Comparison of ENCODE assay signal across 21 cellular contexts in genomic region chr18:14075196-14075595, GRCh38.
"Had no signal": no experiment of that assay in that cellular context is flagged by ENCODE, and none has a peak within 500 bp of the region (broad histone marks: within the 10 kb centered on the region; RNA-seq: fewer than 3 reads in every experiment).

No MANE protein-coding gene starts in this region.

- H3K27me3 ChIP-seq: body of pancreas, sigmoid colon, testis, upper lobe of right lung had no signal

- H3K36me3 ChIP-seq: lower lobe of right lung, upper lobe of right lung had no signal

- H3K27ac Mint-ChIP-seq: activated naive CD4-positive, alpha-beta T cell treated with anti-CD3 and anti-CD28 coated beads, Interleukin-2, amount 50 U/mL, for 72 hours; activated T-cell treated with anti-CD3 and anti-CD28 coated beads, Interleukin-2, amount 50 U/mL, for 72 hours; mesothelial cell of epicardium; WTC11 had no signal

- H3K4me3 ChIP-seq: body of pancreas, lower lobe of right lung, sigmoid colon, testis, upper lobe of right lung had no signal

- DNase-seq: activated CD4-positive, alpha-beta T cell treated with anti-CD3 and anti-CD28 coated beads for 48 hours; activated CD8-positive, alpha-beta memory T cell treated with anti-CD3 and anti-CD28 coated beads, Interleukin-2, amount 50 U/mL, for 48 hours; activated gamma-delta T cell; activated T-cell treated with anti-CD3 and anti-CD28 coated beads, Interleukin-2, amount 50 U/mL, for 72 hours; amniotic stem cell; body of pancreas; central memory CD4-positive, alpha-beta T cell; cortex of kidney; effector CD4-positive, alpha-beta T cell; head of caudate nucleus; left colon; lower lobe of right lung; sigmoid colon; stimulated activated CD4-positive, alpha-beta T cell treated with anti-CD3 and anti-CD28 coated beads, Interleukin-1b, Interleukin-23, amount 100 ng/mL, for 48 hours; stimulated activated naive CD8-positive, alpha-beta T cell treated with anti-CD3 and anti-CD28 coated beads, Interleukin-15, amount 100 ng/mL, for 72 hours; T-helper 2 cell; testis; upper lobe of right lung had no signal

- H3K4me3 Mint-ChIP-seq: activated T-cell treated with anti-CD3 and anti-CD28 coated beads, Interleukin-2, amount 50 U/mL, for 72 hours; mesothelial cell of epicardium; stimulated activated naive CD8-positive, alpha-beta T cell treated with anti-CD3 and anti-CD28 coated beads, Interleukin-15, amount 100 ng/mL, for 72 hours; WTC11 had no signal

- H3K27ac ChIP-seq: body of pancreas, lower lobe of right lung, sigmoid colon, testis, upper lobe of right lung had no signal

- H3K4me1 Mint-ChIP-seq: mesothelial cell of epicardium; stimulated activated naive CD8-positive, alpha-beta T cell treated with anti-CD3 and anti-CD28 coated beads, Interleukin-15, amount 100 ng/mL, for 72 hours; WTC11 had no signal

- H3K36me3 Mint-ChIP-seq: activated naive CD4-positive, alpha-beta T cell treated with anti-CD3 and anti-CD28 coated beads, Interleukin-2, amount 50 U/mL, for 72 hours had no signal

- H3K4me1 ChIP-seq: body of pancreas, lower lobe of right lung, sigmoid colon, testis, upper lobe of right lung had no signal

- ATAC-seq: activated naive CD4-positive, alpha-beta T cell treated with anti-CD3 and anti-CD28 coated beads, Interleukin-2, amount 50 U/mL, for 72 hours; activated T-cell treated with anti-CD3 and anti-CD28 coated beads, Interleukin-2, amount 50 U/mL, for 72 hours; body of pancreas; left colon; lower lobe of right lung; stimulated activated naive CD8-positive, alpha-beta T cell treated with anti-CD3 and anti-CD28 coated beads, Interleukin-15, amount 100 ng/mL, for 72 hours; upper lobe of right lung; WTC11 had no signal

- H3K9me3 Mint-ChIP-seq: activated naive CD4-positive, alpha-beta T cell treated with anti-CD3 and anti-CD28 coated beads, Interleukin-2, amount 50 U/mL, for 72 hours; activated T-cell treated with anti-CD3 and anti-CD28 coated beads, Interleukin-2, amount 50 U/mL, for 72 hours; stimulated activated naive CD8-positive, alpha-beta T cell treated with anti-CD3 and anti-CD28 coated beads, Interleukin-15, amount 100 ng/mL, for 72 hours had no signal

- H3K27me3 Mint-ChIP-seq: stimulated activated naive CD8-positive, alpha-beta T cell treated with anti-CD3 and anti-CD28 coated beads, Interleukin-15, amount 100 ng/mL, for 72 hours had no signal

- H3K9me3 ChIP-seq: body of pancreas, lower lobe of right lung, sigmoid colon, testis, upper lobe of right lung had no signal
